Comparison of ENCODE assay signal across 1 cellular context in genomic region chr1:227767401-227768396, GRCh38.
A peak's percentile ranks its signal among the peaks of the same experiment; 100 is the strongest.
TF ChIP-seq lines count a peak whose summit lies in the region.

No MANE protein-coding gene starts in this region.

TF ChIP-seq in HEK293, 187 proteins besides CTCF, POLR2A, EP300 and RAD21:
- TF ChIP-seq PRDM2 (tag by site-specific recombination; IDR thresholded peaks at IDR 0.05; ENCODE audit: borderline replicate concordance) (peak; percentile 65; the same call in 1 of the 2 replicates), KLF8 (tag by site-specific recombination; IDR thresholded peaks at IDR 0.05) (no peak), ZNF501 (tag by site-specific recombination; IDR thresholded peaks at IDR 0.05) (no peak), ZIC2 (tag by site-specific recombination; IDR thresholded peaks at IDR 0.05) (0 out of 2 replicates have a peak, but pooled peaks have one; percentile 6), HOXD13 (CRISPR knock-in tag; IDR thresholded peaks at IDR 0.05; ENCODE audit: borderline replicate concordance) (0 out of 2 replicates have a peak, but pooled peaks have one; percentile 5)
- TF ChIP-seq, protein P1, sequence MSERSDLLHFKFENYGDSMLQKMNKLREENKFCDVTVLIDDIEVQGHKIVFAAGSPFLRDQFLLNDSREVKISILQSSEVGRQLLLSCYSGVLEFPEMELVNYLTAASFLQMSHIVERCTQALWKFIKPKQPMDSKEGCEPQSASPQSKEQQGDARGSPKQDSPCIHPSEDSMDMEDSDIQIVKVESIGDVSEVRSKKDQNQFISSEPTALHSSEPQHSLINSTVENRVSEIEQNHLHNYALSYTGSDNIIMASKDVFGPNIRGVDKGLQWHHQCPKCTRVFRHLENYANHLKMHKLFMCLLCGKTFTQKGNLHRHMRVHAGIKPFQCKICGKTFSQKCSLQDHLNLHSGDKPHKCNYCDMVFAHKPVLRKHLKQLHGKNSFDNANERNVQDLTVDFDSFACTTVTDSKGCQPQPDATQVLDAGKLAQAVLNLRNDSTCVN (tag by site-specific recombination; optimal IDR thresholded peaks at IDR 0.05) = peak; percentile 10
